In genomic region chr10:124349993-124350280, GRCh38 we compare ENCODE assay signal across 26 cellular contexts.
"Had no signal": no experiment of that assay in that cellular context is flagged by ENCODE, and none has a peak within 500 bp of the region (broad histone marks: within the 10 kb centered on the region; RNA-seq: fewer than 3 reads in every experiment).

No MANE protein-coding gene starts in this region.

- H3K9me3 ChIP-seq: adrenal gland, body of pancreas, esophagus squamous epithelium, gastroesophageal sphincter, heart right ventricle had no signal

- H3K4me3 ChIP-seq: adrenal gland, body of pancreas, esophagus squamous epithelium, gastroesophageal sphincter, heart right ventricle had no signal

- H3K36me3 Mint-ChIP-seq: activated naive CD4-positive, alpha-beta T cell treated with anti-CD3 and anti-CD28 coated beads, Interleukin-2, amount 50 U/mL, for 24 hours; activated naive CD8-positive, alpha-beta T cell treated with anti-CD3 and anti-CD28 coated beads for 36 hours had no signal

- H3K27ac Mint-ChIP-seq: activated CD4-positive, alpha-beta memory T cell treated with anti-CD3 and anti-CD28 coated beads, Interleukin-2, amount 10 ng/mL, durations not matched to agents 7 days and 5 days; activated CD4-positive, alpha-beta T cell treated with anti-CD3 and anti-CD28 coated beads, Interleukin-2, amount 10 ng/mL, durations not matched to agents 7 days and 5 days; activated naive CD4-positive, alpha-beta T cell treated with anti-CD3 and anti-CD28 coated beads for 36 hours; activated naive CD4-positive, alpha-beta T cell treated with anti-CD3 and anti-CD28 coated beads, Interleukin-2, amount 50 U/mL, for 24 hours; activated naive CD8-positive, alpha-beta T cell treated with anti-CD3 and anti-CD28 coated beads for 36 hours; activated naive CD8-positive, alpha-beta T cell treated with anti-CD3 and anti-CD28 coated beads, Interleukin-2, amount 50 U/mL, for 24 hours; activated T-helper 1 cell treated with anti-CD3 and anti-CD28 coated beads, Interleukin-12 subunit alpha, Interleukin-12 subunit beta, Interleukin-2, Interleukin-4 antibody, amounts not matched to agents 30 ng/mL and 10 ng/mL and 1 ng/mL, durations not matched to agents 14 hours and 24 hours and 36 hours; activated T-helper 2 cell treated with anti-CD3 and anti-CD28 coated beads, Interferon-gamma antibody, Interleukin-2, Interleukin-4, amounts not matched to agents 10 μg/mL and 5 μg/mL and 100 μg/mL, durations not matched to agents 14 hours and 24 hours and 36 hours had no signal

- H3K9me3 Mint-ChIP-seq: activated CD4-positive, alpha-beta memory T cell treated with anti-CD3 and anti-CD28 coated beads, Interleukin-2, amount 10 ng/mL, durations not matched to agents 7 days and 5 days; activated CD4-positive, alpha-beta T cell treated with anti-CD3 and anti-CD28 coated beads, Interleukin-2, amount 10 ng/mL, durations not matched to agents 7 days and 5 days; activated naive CD4-positive, alpha-beta T cell treated with anti-CD3 and anti-CD28 coated beads for 36 hours; activated naive CD4-positive, alpha-beta T cell treated with anti-CD3 and anti-CD28 coated beads, Interleukin-2, amount 50 U/mL, for 24 hours; activated naive CD8-positive, alpha-beta T cell treated with anti-CD3 and anti-CD28 coated beads for 36 hours; activated naive CD8-positive, alpha-beta T cell treated with anti-CD3 and anti-CD28 coated beads, Interleukin-2, amount 50 U/mL, for 24 hours; activated T-helper 1 cell treated with anti-CD3 and anti-CD28 coated beads, Interleukin-12 subunit alpha, Interleukin-12 subunit beta, Interleukin-2, Interleukin-4 antibody, amounts not matched to agents 30 ng/mL and 10 ng/mL and 1 ng/mL, durations not matched to agents 14 hours and 24 hours and 36 hours; activated T-helper 2 cell treated with anti-CD3 and anti-CD28 coated beads, Interferon-gamma antibody, Interleukin-2, Interleukin-4, amounts not matched to agents 10 μg/mL and 5 μg/mL and 100 μg/mL, durations not matched to agents 14 hours and 24 hours and 36 hours had no signal

- DNase-seq: activated CD4-positive, alpha-beta memory T cell treated with anti-CD3 and anti-CD28 coated beads, Interleukin-2, amount 10 ng/mL, durations not matched to agents 7 days and 5 days; activated CD4-positive, alpha-beta T cell treated with anti-CD3 and anti-CD28 coated beads for 1 hour; activated CD4-positive, alpha-beta T cell treated with anti-CD3 and anti-CD28 coated beads for 4 hours; activated CD4-positive, alpha-beta T cell treated with anti-CD3 and anti-CD28 coated beads, Interleukin-2, amount 10 ng/mL, durations not matched to agents 7 days and 5 days; activated CD4-positive, alpha-beta T cell treated with anti-CD3 and anti-CD28 coated beads, Interleukin-2, amount 50 U/mL, for 4 hours; activated effector memory CD4-positive, alpha-beta T cell treated with anti-CD3 and anti-CD28 coated beads, Interleukin-2, amount 50 U/mL, for 16 hours; activated naive CD4-positive, alpha-beta T cell treated with anti-CD3 and anti-CD28 coated beads for 36 hours; activated naive CD8-positive, alpha-beta T cell treated with anti-CD3 and anti-CD28 coated beads for 36 hours; activated naive CD8-positive, alpha-beta T cell treated with anti-CD3 and anti-CD28 coated beads, Interleukin-2, amount 50 U/mL, for 24 hours; activated T-cell treated with anti-CD3 and anti-CD28 coated beads, Interleukin-2, amount 50 U/mL, for 1 hour; activated T-cell treated with anti-CD3 and anti-CD28 coated beads, Interleukin-2, amount 50 U/mL, for 48 hours; adrenal gland; amygdala; aorta; body of pancreas; central memory CD4-positive, alpha-beta T cell; effector CD8-positive, alpha-beta T cell; esophagus squamous epithelium; foreskin melanocyte; heart right ventricle; T-helper 2 cell had no signal

- H3K4me1 ChIP-seq: body of pancreas had no signal

- ATAC-seq: activated naive CD8-positive, alpha-beta T cell treated with anti-CD3 and anti-CD28 coated beads, Interleukin-2, amount 50 U/mL, for 24 hours; body of pancreas; gastroesophageal sphincter; heart right ventricle had no signal

- H3K27me3 ChIP-seq: adrenal gland, body of pancreas, gastroesophageal sphincter had no signal

- H3K27me3 Mint-ChIP-seq: activated CD4-positive, alpha-beta memory T cell treated with anti-CD3 and anti-CD28 coated beads, Interleukin-2, amount 10 ng/mL, durations not matched to agents 7 days and 5 days; activated CD4-positive, alpha-beta T cell treated with anti-CD3 and anti-CD28 coated beads, Interleukin-2, amount 10 ng/mL, durations not matched to agents 7 days and 5 days; activated naive CD8-positive, alpha-beta T cell treated with anti-CD3 and anti-CD28 coated beads, Interleukin-2, amount 50 U/mL, for 24 hours had no signal

- H3K4me3 Mint-ChIP-seq: activated CD4-positive, alpha-beta memory T cell treated with anti-CD3 and anti-CD28 coated beads, Interleukin-2, amount 10 ng/mL, durations not matched to agents 7 days and 5 days; activated CD4-positive, alpha-beta T cell treated with anti-CD3 and anti-CD28 coated beads, Interleukin-2, amount 10 ng/mL, durations not matched to agents 7 days and 5 days; activated naive CD4-positive, alpha-beta T cell treated with anti-CD3 and anti-CD28 coated beads for 36 hours; activated naive CD4-positive, alpha-beta T cell treated with anti-CD3 and anti-CD28 coated beads, Interleukin-2, amount 50 U/mL, for 24 hours; activated naive CD8-positive, alpha-beta T cell treated with anti-CD3 and anti-CD28 coated beads for 36 hours; activated naive CD8-positive, alpha-beta T cell treated with anti-CD3 and anti-CD28 coated beads, Interleukin-2, amount 50 U/mL, for 24 hours; activated T-helper 1 cell treated with anti-CD3 and anti-CD28 coated beads, Interleukin-12 subunit alpha, Interleukin-12 subunit beta, Interleukin-2, Interleukin-4 antibody, amounts not matched to agents 30 ng/mL and 10 ng/mL and 1 ng/mL, durations not matched to agents 14 hours and 24 hours and 36 hours had no signal

- H3K27ac ChIP-seq: adrenal gland, body of pancreas, epithelial cell of prostate, esophagus squamous epithelium, gastroesophageal sphincter, heart right ventricle had no signal

- H3K36me3 ChIP-seq: adrenal gland, esophagus squamous epithelium, gastroesophageal sphincter, heart right ventricle had no signal
